In the genomic region with DNA sequence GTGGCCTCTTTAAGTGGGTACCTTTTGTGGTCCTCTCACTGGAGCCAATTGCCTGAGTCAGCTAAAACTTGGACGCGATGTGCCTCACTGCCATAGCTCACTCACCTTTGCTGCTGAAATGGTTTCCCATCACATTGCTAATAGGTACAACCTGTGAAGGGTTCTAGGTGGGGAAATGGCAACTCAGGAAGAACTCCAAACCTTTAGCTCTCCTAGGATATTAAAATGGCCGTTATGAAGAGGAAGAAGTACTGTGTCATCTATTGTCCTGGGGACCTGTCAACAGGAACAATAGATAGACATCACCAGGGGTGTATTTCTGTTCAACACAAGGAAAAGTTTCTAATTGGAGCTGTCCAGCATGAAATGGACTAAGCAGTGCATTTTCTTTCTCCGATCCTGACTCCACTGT, we compare ENCODE assay signal across 1 cellular context.
A peak's percentile ranks its signal among the peaks of the same experiment; 100 is the strongest.
TF ChIP-seq lines count a peak whose summit lies in the region.

No MANE protein-coding gene starts in this region.

TF ChIP-seq in IMR-90, 13 proteins besides CTCF, POLR2A, EP300 and RAD21:
- TF ChIP-seq MXI1 (IDR thresholded peaks at IDR 0.05; ENCODE audit: borderline replicate concordance, low read depth, low read length): no peak
- TF ChIP-seq, protein P1, sequence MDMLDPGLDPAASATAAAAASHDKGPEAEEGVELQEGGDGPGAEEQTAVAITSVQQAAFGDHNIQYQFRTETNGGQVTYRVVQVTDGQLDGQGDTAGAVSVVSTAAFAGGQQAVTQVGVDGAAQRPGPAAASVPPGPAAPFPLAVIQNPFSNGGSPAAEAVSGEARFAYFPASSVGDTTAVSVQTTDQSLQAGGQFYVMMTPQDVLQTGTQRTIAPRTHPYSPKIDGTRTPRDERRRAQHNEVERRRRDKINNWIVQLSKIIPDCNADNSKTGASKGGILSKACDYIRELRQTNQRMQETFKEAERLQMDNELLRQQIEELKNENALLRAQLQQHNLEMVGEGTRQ (IDR thresholded peaks at IDR 0.05; ENCODE audit: low read depth, low read length): no peak
- no peak for TF ChIP-seq RCOR1 (IDR thresholded peaks at IDR 0.05; ENCODE audit: insufficient replicate concordance, low read length)
- TF ChIP-seq, protein P2, sequence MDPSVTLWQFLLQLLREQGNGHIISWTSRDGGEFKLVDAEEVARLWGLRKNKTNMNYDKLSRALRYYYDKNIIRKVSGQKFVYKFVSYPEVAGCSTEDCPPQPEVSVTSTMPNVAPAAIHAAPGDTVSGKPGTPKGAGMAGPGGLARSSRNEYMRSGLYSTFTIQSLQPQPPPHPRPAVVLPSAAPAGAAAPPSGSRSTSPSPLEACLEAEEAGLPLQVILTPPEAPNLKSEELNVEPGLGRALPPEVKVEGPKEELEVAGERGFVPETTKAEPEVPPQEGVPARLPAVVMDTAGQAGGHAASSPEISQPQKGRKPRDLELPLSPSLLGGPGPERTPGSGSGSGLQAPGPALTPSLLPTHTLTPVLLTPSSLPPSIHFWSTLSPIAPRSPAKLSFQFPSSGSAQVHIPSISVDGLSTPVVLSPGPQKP (IDR thresholded peaks at IDR 0.05; ENCODE audit: borderline replicate concordance, low read depth, low read length): no peak
- TF ChIP-seq MAFK (IDR thresholded peaks at IDR 0.05; ENCODE audit: low read depth, low read length): peak; percentile 87
- no peak for TF ChIP-seq BHLHE40 (IDR thresholded peaks at IDR 0.05; ENCODE audit: low read depth, low read length)
- TF ChIP-seq NFE2L2 (IDR thresholded peaks at IDR 0.05; ENCODE audit: low read depth, low read length): no peak
- TF ChIP-seq CEBPB (IDR thresholded peaks at IDR 0.05; ENCODE audit: low read depth, low read length): no peak
